In genomic region chr6:151391471-151392428, GRCh38 we compare ENCODE assay signal across 8 cellular contexts. TPM values are rescaled to one million over a fixed set of nuclear protein-coding genes. Genes with fewer than 3 reads are reported as not detected.
A peak's percentile ranks its signal among the peaks of the same experiment; 100 is the strongest.
DNase-seq lines count a peak whose midpoint lies in the region; ATAC-seq and TF ChIP-seq lines count a peak whose summit lies in the region.

ZBTB2 (minus strand) TSS chr6:151391559; CDS start chr6:151373637, 17,922 bp downstream.

- TF ChIP-seq CTCF in CD14-positive monocyte (IDR thresholded peaks at IDR 0.05): no peak
- TF ChIP-seq CTCF in IMR-90 (conservative IDR thresholded peaks at IDR 0.05; ENCODE audit: low read depth, low read length): no peak
- no peak for TF ChIP-seq CTCF in neural progenitor cell (IDR thresholded peaks at IDR 0.05)

- no peak within 1 kb of the TSS for H2BK20ac ChIP-seq in IMR-90 (ENCODE audit: low read depth, low read length)

- H3K9me1 ChIP-seq in IMR-90 (ENCODE audit: insufficient read depth, low read length): 0 out of 2 replicates have a peak, but pooled peaks cover 13% of the 10 kb centered on the region

- H3K4me2 ChIP-seq in IMR-90 (ENCODE audit: low read depth, low read length) (peak within 1 kb of the TSS; percentile 96), neural progenitor cell (peak within 1 kb of the TSS; percentile 99)

- DNase-seq in CD14-positive monocyte (ENCODE audit: low spot score) (peak; percentile 58), IMR-90 (peak; percentile 89), SJSA1 (ENCODE audit: low read depth in 1 of 2, low spot score in 2 of 2) (peak; percentile 69 to 87), activated gamma-delta T cell treated with Interleukin-2 at 50 U/mL for 16 hours (peak; percentile 56), foreskin melanocyte (peak; percentile 51), neural progenitor cell (ENCODE audit: low spot score) (peak; percentile 91)

- H3K79me1 ChIP-seq in IMR-90 (ENCODE audit: low read depth in 1 of 2, low read length in 2 of 2): peaks cover 14 to 47% of the 10 kb centered on the region in 2 experiments

- H4K91ac ChIP-seq in IMR-90 (ENCODE audit: insufficient read depth, low read depth, low read length): peak within 1 kb of the TSS; percentile 67

- H3K56ac ChIP-seq in IMR-90 (ENCODE audit: extremely low read depth, insufficient read depth, low read length): peak within 1 kb of the TSS; percentile 71; the same call in 1 of the 2 replicates

- no peak for TF ChIP-seq RAD21 in IMR-90 (IDR thresholded peaks at IDR 0.05; ENCODE audit: low read length)

- H3K18ac ChIP-seq in IMR-90 (ENCODE audit: low read depth, low read length): peak within 1 kb of the TSS; percentile 43; the same call in 1 of the 2 replicates

- H3K36me3 ChIP-seq in IMR-90 (ENCODE audit: control insufficient read depth, insufficient read depth, low read length) (peaks cover 2% of the 10 kb centered on the region; the same call in 1 of the 2 replicates), SJSA1 (peaks cover 36% of the 10 kb centered on the region), neural progenitor cell (no peaks in the 10 kb centered on the region), subcutaneous abdominal adipose tissue (ENCODE audit: control insufficient read depth in 5 of 5, insufficient read depth in 5 of 5, low read length in 5 of 5) (no peaks in the 10 kb centered on the region)

- ATAC-seq in GM19463 (IDR thresholded peaks at IDR 0.05; ENCODE audit: unreplicated experiment) (peak; percentile 8), IMR-90 (ENCODE audit: low read depth) (peak; percentile 12)

- H3K4ac ChIP-seq in IMR-90 (ENCODE audit: low read depth, low read length): peak within 1 kb of the TSS; percentile 75

- peaks cover 51% of the 10 kb centered on the region for H3F3A ChIP-seq in neural progenitor cell (ENCODE audit: low read depth)

- POLR2A ChIA-PET in IMR-90 (lab: Charles Lee; ENCODE audit: unreplicated experiment): no interaction called here

- peak within 1 kb of the TSS; percentile 49; the same call in 1 of the 2 replicates for H3K23ac ChIP-seq in IMR-90 (ENCODE audit: low read depth, low read length)

- no TSS peak for BruUV-seq in IMR-90 (replicated peaks; lab: Mats Ljungman, UMichigan)

- dilution Hi-C loops in IMR-90 (cut with HindIII; ENCODE audit: low sequenced_read_pairs, unreplicated experiment): no loop called here

- H2AK5ac ChIP-seq in IMR-90 (ENCODE audit: low read depth, low read length): peak within 1 kb of the TSS; percentile 33; the same call in 1 of the 2 replicates

- H3K27me3 ChIP-seq in IMR-90 (ENCODE audit: control insufficient read depth, insufficient read depth, low read length) (no peaks in the 10 kb centered on the region), SJSA1 (replicated peaks) (no peaks in the 10 kb centered on the region), neural progenitor cell (no peaks in the 10 kb centered on the region), subcutaneous abdominal adipose tissue (ENCODE audit: control insufficient read depth in 5 of 5, insufficient read depth in 4 of 5, low read length in 5 of 5) (no peaks in the 10 kb centered on the region)

- intact Hi-C loops in CD14-positive monocyte (cut with micrococcal nuclease): loop anchor here (2.0 to 10.0 kb wide), 4 partner anchors 61 to 1583 kb away; partner anchors contain the start of gene RMND1 (in 2 of the 2)
- intact Hi-C loops in IMR-90 (cut with micrococcal nuclease): loop anchor here (5.0 kb wide), 2 partner anchors 499 to 706 kb away; no protein-coding TSS in a partner anchor

- H3K27me3 Mint-ChIP-seq in CD14-positive monocyte (ENCODE audit: low read depth in 3 of 3): no peaks in the 10 kb centered on the region
- peaks cover 6% of the 10 kb centered on the region for H3K27me3 Mint-ChIP-seq in neural progenitor cell (ENCODE audit: insufficient read depth, low read depth)

- H3K27ac ChIP-seq in IMR-90 (ENCODE audit: insufficient read depth, low read length) (peak within 1 kb of the TSS; percentile 98), SJSA1 (peak within 1 kb of the TSS; percentile 94), neural progenitor cell (peak within 1 kb of the TSS; percentile 99), subcutaneous abdominal adipose tissue (ENCODE audit: low read depth, low read length) (peak within 1 kb of the TSS; percentile 92)

- H4K8ac ChIP-seq in IMR-90 (ENCODE audit: low read depth in 2 of 2, low read length in 2 of 2): peak within 1 kb of the TSS in 1 of 2 experiments; percentile 75; a peak in 1 of 4 replicates

- peak within 1 kb of the TSS; percentile 20; the same call in 1 of the 2 replicates for H3K14ac ChIP-seq in IMR-90 (replicated peaks; ENCODE audit: low read depth, low read length)

- H3K4me3 Mint-ChIP-seq in CD14-positive monocyte (peak within 1 kb of the TSS; percentile 89 to 96), neural progenitor cell (peak within 1 kb of the TSS; percentile 90)

- no peak within 1 kb of the TSS for H2BK15ac ChIP-seq in IMR-90 (ENCODE audit: low read depth, low read length)

- peak within 1 kb of the TSS; percentile 70; the same call in 1 of the 2 replicates for H4K5ac ChIP-seq in IMR-90 (ENCODE audit: low read depth, low read length)

- 1% methylated on average over 14 of the region's 57 CpGs; no CpG with 5 or more reads in 1 of the 2 experiments for WGBS in IMR-90 (ENCODE audit: extremely low coverage in 2 of 2, insufficient read length in 1 of 2), 2 experiments

- CTCF ChIA-PET in IMR-90 (lab: Yijun Ruan, JAX): no interaction called here

- H2AFZ ChIP-seq in IMR-90 (replicated peaks; ENCODE audit: low read length, poor library complexity): peak within 1 kb of the TSS; percentile 90
- no peak within 1 kb of the TSS for H2AFZ ChIP-seq in neural progenitor cell (replicated peaks)

- peaks cover 54% of the 10 kb centered on the region for H3K4me1 Mint-ChIP-seq in CD14-positive monocyte
- peaks cover 45% of the 10 kb centered on the region for H3K4me1 Mint-ChIP-seq in neural progenitor cell

- H2BK120ac ChIP-seq in IMR-90 (ENCODE audit: low read depth, low read length): no peak within 1 kb of the TSS

- peak within 1 kb of the TSS; percentile 88 for H3K4me3 ChIP-seq in IMR-90 (ENCODE audit: insufficient read depth, low read depth, low read length)
- H3K4me3 ChIP-seq in SJSA1: peak within 1 kb of the TSS; percentile 98
- peak within 1 kb of the TSS; percentile 99 for H3K4me3 ChIP-seq in neural progenitor cell
- peak within 1 kb of the TSS; percentile 79 to 87 (median 80) for H3K4me3 ChIP-seq in subcutaneous abdominal adipose tissue (ENCODE audit: low read depth in 1 of 5, low read length in 5 of 5)

- H3K27ac Mint-ChIP-seq in CD14-positive monocyte (peak within 1 kb of the TSS; percentile 82 to 94 (median 91)), neural progenitor cell (peak within 1 kb of the TSS; percentile 96)

- H3K36me3 Mint-ChIP-seq in CD14-positive monocyte (peaks cover 2 to 13% of the 10 kb centered on the region in 2 donors), neural progenitor cell (peaks cover 18% of the 10 kb centered on the region)

- H3K4me1 ChIP-seq in IMR-90 (ENCODE audit: control insufficient read depth, insufficient read depth, low read length) (peaks cover 7% of the 10 kb centered on the region), SJSA1 (replicated peaks) (peaks cover 31% of the 10 kb centered on the region), neural progenitor cell (peaks cover 24% of the 10 kb centered on the region), subcutaneous abdominal adipose tissue (ENCODE audit: control insufficient read depth in 5 of 5, insufficient read depth in 5 of 5, low read length in 5 of 5) (peaks cover 2 to 54% (median 48%) of the 10 kb centered on the region in 5 donors)

- H2AK9ac ChIP-seq in IMR-90 (replicated peaks; ENCODE audit: low read depth, low read length, poor library complexity): peak within 1 kb of the TSS; percentile 98

- H4K20me1 ChIP-seq in IMR-90 (ENCODE audit: insufficient read depth, low read length): peaks cover 50% of the 10 kb centered on the region
- peaks cover 50% of the 10 kb centered on the region for H4K20me1 ChIP-seq in neural progenitor cell (ENCODE audit: low read depth)

- peak within 1 kb of the TSS; percentile 93 for H3K9ac ChIP-seq in IMR-90 (ENCODE audit: low read depth, low read length)
- peak within 1 kb of the TSS; percentile 91 for H3K9ac ChIP-seq in neural progenitor cell
- peak within 1 kb of the TSS; percentile 14 to 95 (median 84) for H3K9ac ChIP-seq in subcutaneous abdominal adipose tissue (ENCODE audit: low read length in 5 of 5)

- in situ Hi-C loops in IMR-90 (cut with MboI; ENCODE audit: low sequenced_read_pairs): no loop called here

- peaks cover 83% of the 10 kb centered on the region for H3K79me2 ChIP-seq in neural progenitor cell (ENCODE audit: low read depth)

- TF ChIP-seq POLR2A in IMR-90 (IDR thresholded peaks at IDR 0.05; ENCODE audit: low read depth, low read length): no peak; the same call in 1 of the 2 replicates

- H3K9me3 ChIP-seq in IMR-90 (ENCODE audit: control insufficient read depth, insufficient read depth, low read length): no peaks in the 10 kb centered on the region
- peaks cover 4% of the 10 kb centered on the region; the same call in 1 of the 2 replicates for H3K9me3 ChIP-seq in SJSA1 (replicated peaks)
- H3K9me3 ChIP-seq in neural progenitor cell (ENCODE audit: low read depth): no peaks in the 10 kb centered on the region
- no peaks in the 10 kb centered on the region for H3K9me3 ChIP-seq in subcutaneous abdominal adipose tissue (ENCODE audit: control insufficient read depth in 5 of 5, low read length in 5 of 5)

- peak within 1 kb of the TSS; percentile 96 for H2BK5ac ChIP-seq in IMR-90 (ENCODE audit: low read depth, low read length, poor library complexity, severe bottlenecking)

- no peaks in the 10 kb centered on the region for H3K9me3 Mint-ChIP-seq in CD14-positive monocyte
- no peaks in the 10 kb centered on the region for H3K9me3 Mint-ChIP-seq in neural progenitor cell

TF ChIP-seq in IMR-90, 13 proteins besides CTCF, POLR2A, EP300 and RAD21 (continues in another document):
- TF ChIP-seq RFX5 (IDR thresholded peaks at IDR 0.05; ENCODE audit: low read depth, low read length): no peak
- TF ChIP-seq MAFK (IDR thresholded peaks at IDR 0.05; ENCODE audit: low read depth, low read length): no peak
- TF ChIP-seq RCOR1 (IDR thresholded peaks at IDR 0.05; ENCODE audit: insufficient replicate concordance, low read length): peak; percentile 22
- TF ChIP-seq MAZ (IDR thresholded peaks at IDR 0.05; ENCODE audit: borderline replicate concordance, low read depth, low read length): no peak; the same call in 1 of the 2 replicates
- 0 out of 2 replicates have a peak, but pooled peaks have one; percentile 9 for TF ChIP-seq FOS (IDR thresholded peaks at IDR 0.05; ENCODE audit: low read depth, low read length)
- TF ChIP-seq MXI1 (IDR thresholded peaks at IDR 0.05; ENCODE audit: borderline replicate concordance, low read depth, low read length): peak; percentile 91
- no peak for TF ChIP-seq CEBPB (IDR thresholded peaks at IDR 0.05; ENCODE audit: low read depth, low read length)
- no peak for TF ChIP-seq SMC3 (IDR thresholded peaks at IDR 0.05; ENCODE audit: low read depth, low read length)

RNA-seq across cellular contexts. Expression of gene ZBTB2, which starts in this region (rescaled TPM):
- polyA plus RNA-seq in CD14-positive monocyte: 1 to 10 TPM; 7.2 to 9.6 TPM
- 11.7 and 11.8 TPM in 2 replicates for total RNA-seq in IMR-90 (2012; rRNA removed)
- polyA plus RNA-seq in IMR-90 (2012; rRNA removed): 17.7 and 17.8 TPM in 2 replicates
- polyA plus RNA-seq in IMR-90 (2012; cell fraction: cytosol; rRNA removed): 4.3 and 9.6 TPM in 2 replicates
- 5.6 and 10.9 TPM in 2 replicates for polyA plus RNA-seq in IMR-90 (2012; cell fraction: nucleus; rRNA removed; ENCODE audit: low replicate concordance)
- total RNA-seq in SJSA1 (2014; rRNA removed; shearing (Covaris generic)): 21.1 and 23.4 TPM in 2 replicates
- total RNA-seq in neural progenitor cell (ENCODE audit: low replicate concordance): 8.4 and 11.6 TPM in 2 replicates

Comparison
In these comparisons a context has a peak if more than half of its experiments do, and no peak if none do; other contexts are left out.
1. Peak in every context shown above with its lines: DNase-seq, ATAC-seq, H3K4me3 ChIP-seq and H3K27ac ChIP-seq.